Comparison of ENCODE assay signal across 7 cellular contexts in the genomic region with DNA sequence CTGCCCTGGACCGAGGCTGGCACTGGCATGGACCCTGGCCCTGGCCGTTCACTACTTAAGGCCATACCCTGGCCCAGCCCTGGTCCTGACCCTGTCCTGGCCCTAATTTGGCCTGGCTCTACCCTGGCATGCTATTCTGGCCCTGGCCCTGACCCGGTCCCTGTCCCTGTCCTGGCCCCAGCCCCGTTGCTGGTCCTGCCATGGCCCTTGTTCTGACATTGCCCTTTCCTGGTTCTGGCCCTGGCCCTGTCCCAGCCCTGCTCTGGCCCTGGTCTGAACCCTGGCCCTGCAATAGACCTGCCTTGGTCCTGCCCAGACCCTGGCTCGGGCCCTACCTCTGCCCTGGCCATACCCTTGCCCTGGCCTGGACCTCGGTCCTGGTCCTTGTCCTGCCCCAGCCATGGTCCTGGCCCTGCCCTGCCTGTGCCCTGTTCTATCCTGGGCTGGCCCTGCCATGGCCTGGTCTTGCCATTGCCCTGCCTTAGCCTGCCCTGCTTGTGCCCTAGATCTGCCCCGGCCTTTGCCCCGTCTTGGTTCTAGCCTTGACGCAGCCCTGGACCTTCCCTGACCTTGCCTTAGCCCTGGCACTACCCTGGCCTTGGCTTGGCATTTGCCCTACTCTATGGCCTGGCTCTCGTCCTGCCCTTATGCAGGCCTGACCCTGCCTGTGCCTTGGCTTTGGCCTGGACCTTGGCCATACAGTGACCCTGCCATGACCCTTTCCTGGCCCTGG.
DNase-seq lines count a peak whose midpoint lies in the region; ATAC-seq and TF ChIP-seq lines count a peak whose summit lies in the region.
"Not testable (repeated sequence)": the region's sequence is repeated elsewhere in the genome, so short reads cannot be mapped to it uniquely, and the experiment has no call there.

No MANE protein-coding gene starts in this region.

- H3K27me3 ChIP-seq in lower lobe of right lung (ENCODE audit: low read depth); sigmoid colon; upper lobe of right lung: not testable (repeated sequence)

- peaks cover 43% of the 10 kb centered on the region for H3K9me3 ChIP-seq in iPS-18c (ENCODE audit: control insufficient read depth, insufficient read depth, low read length)
- not testable (repeated sequence) for H3K9me3 ChIP-seq in lower lobe of right lung, sigmoid colon, upper lobe of right lung

- peak overlapping the region; percentile 15; the same call in 1 of the 2 replicates for H3K4me3 ChIP-seq in iPS-18c (ENCODE audit: insufficient read depth, low read depth, low read length)
- not testable (repeated sequence) for H3K4me3 ChIP-seq in lower lobe of right lung, sigmoid colon, upper lobe of right lung

- not testable (repeated sequence) for H3K4me1 Mint-ChIP-seq in activated CD4-positive, alpha-beta T cell treated with anti-CD3 and anti-CD28 coated beads, Interleukin-2, amount 10 ng/mL, durations not matched to agents 7 days and 5 days

- intact Hi-C loops in lower lobe of right lung (cut with DNase I); sigmoid colon (cut with DNase I); upper lobe of right lung (cut with DNase I): not testable (repeated sequence)

- not testable (repeated sequence) for TF ChIP-seq POLR2A in sigmoid colon (IDR thresholded peaks at IDR 0.05)

- not testable (repeated sequence) for TF ChIP-seq EP300 in sigmoid colon (IDR thresholded peaks at IDR 0.05)

- H3K27ac Mint-ChIP-seq in activated CD4-positive, alpha-beta T cell treated with anti-CD3 and anti-CD28 coated beads, Interleukin-2, amount 10 ng/mL, durations not matched to agents 7 days and 5 days = not testable (repeated sequence)

- not testable (repeated sequence) for TF ChIP-seq CTCF in lower lobe of right lung (IDR thresholded peaks at IDR 0.05); sigmoid colon (IDR thresholded peaks at IDR 0.05); upper lobe of right lung (IDR thresholded peaks at IDR 0.05)

- not testable (repeated sequence) for H3K4me1 ChIP-seq in lower lobe of right lung, sigmoid colon, upper lobe of right lung

- POLR2A ChIA-PET in activated CD4-positive, alpha-beta T cell treated with anti-CD3 and anti-CD28 coated beads, Interleukin-2, amount 10 ng/mL, durations not matched to agents 7 days and 5 days (lab: Charles Lee) = not testable (repeated sequence)

- not testable (repeated sequence) for H3K4me3 Mint-ChIP-seq in activated CD4-positive, alpha-beta T cell treated with anti-CD3 and anti-CD28 coated beads, Interleukin-2, amount 10 ng/mL, durations not matched to agents 7 days and 5 days

- 71 to 77% methylated on average over 10 of the region's 10 CpGs for WGBS in sigmoid colon, 2 donors

- not testable (repeated sequence) for H3K36me3 Mint-ChIP-seq in activated CD4-positive, alpha-beta T cell treated with anti-CD3 and anti-CD28 coated beads, Interleukin-2, amount 10 ng/mL, durations not matched to agents 7 days and 5 days (ENCODE audit: low read depth)

- peak in 1 of 2 donors; percentile 53 for ATAC-seq in lower lobe of right lung
- peak; percentile 48 for ATAC-seq in upper lobe of right lung

- not testable (repeated sequence) for H3K27ac ChIP-seq in lower lobe of right lung, sigmoid colon, upper lobe of right lung

- H3K36me3 ChIP-seq in lower lobe of right lung, sigmoid colon, upper lobe of right lung: not testable (repeated sequence)

- not testable (repeated sequence) for H3K9me3 Mint-ChIP-seq in activated CD4-positive, alpha-beta T cell treated with anti-CD3 and anti-CD28 coated beads, Interleukin-2, amount 10 ng/mL, durations not matched to agents 7 days and 5 days

- not testable (repeated sequence) for H3K27me3 Mint-ChIP-seq in activated CD4-positive, alpha-beta T cell treated with anti-CD3 and anti-CD28 coated beads, Interleukin-2, amount 10 ng/mL, durations not matched to agents 7 days and 5 days

- CTCF ChIA-PET in activated CD4-positive, alpha-beta T cell treated with anti-CD3 and anti-CD28 coated beads, Interleukin-2, amount 10 ng/mL, durations not matched to agents 7 days and 5 days (lab: Charles Lee) = not testable (repeated sequence)

- DNase-seq in GM03348 (ENCODE audit: low spot score) (peak; percentile 10), ecto neural progenitor cell (ENCODE audit: low spot score) (peak; percentile 50), lower lobe of right lung (peak; percentile 49), sigmoid colon (peak; percentile 61), upper lobe of right lung (peak; percentile 74)
- peak; percentile 6 for DNase-seq in activated CD4-positive, alpha-beta T cell treated with anti-CD3 and anti-CD28 coated beads, Interleukin-2, amount 10 ng/mL, durations not matched to agents 7 days and 5 days

Comparison
In these comparisons a context has a peak if more than half of its experiments do, and no peak if none do; other contexts are left out.
1. DNase-seq: peak in every context shown above with its lines; median percentile 74 in upper lobe of right lung; 61 in sigmoid colon; 50 in ecto neural progenitor cell; 49 in lower lobe of right lung; 10 in GM03348; 6 in activated CD4-positive, alpha-beta T cell treated with anti-CD3 and anti-CD28 coated beads, Interleukin-2, amount 10 ng/mL, durations not matched to agents 7 days and 5 days.